8 cellular contexts compared by ENCODE assay signal in genomic region chr3:137792633-137793271, GRCh38. TPM values are rescaled to one million over a fixed set of nuclear protein-coding genes. Genes with fewer than 3 reads are reported as not detected.
DNase-seq lines count a peak whose midpoint lies in the region; ATAC-seq, FAIRE-seq and TF ChIP-seq lines count a peak whose summit lies in the region.

No MANE protein-coding gene starts in this region.

- no peak for FAIRE-seq in RCC 7860 (lab: Jason Lieb, UNC)

- H3K36me3 ChIP-seq in mesenchymal stem cell (ENCODE audit: control insufficient read depth in 1 of 2, insufficient read depth in 2 of 2, low read depth in 1 of 2, low read length in 2 of 2): no peaks in the 10 kb centered on the region

- no peak overlapping the region for H4K91ac ChIP-seq in mesenchymal stem cell (ENCODE audit: low read length)

- H3K27ac ChIP-seq in foreskin keratinocyte (no peak overlapping the region), mesenchymal stem cell (ENCODE audit: low read length, poor library complexity, severe bottlenecking) (no peak overlapping the region)

- no peak overlapping the region for H2BK120ac ChIP-seq in mesenchymal stem cell (ENCODE audit: low read depth, low read length)

- peak; percentile 67 for TF ChIP-seq CTCF in AG10803 (conservative IDR thresholded peaks at IDR 0.05; ENCODE audit: low read length)
- peak; percentile 45 for TF ChIP-seq CTCF in GM13976 (IDR thresholded peaks at IDR 0.05; ENCODE audit: borderline replicate concordance, control extremely low read depth, extremely low read depth, insufficient read depth, missing control alignments)
- TF ChIP-seq CTCF in foreskin keratinocyte (conservative IDR thresholded peaks at IDR 0.05): peak; percentile 66

- ATAC-seq in foreskin keratinocyte: peak; percentile 64
- ATAC-seq in activated T-helper 17 cell treated with anti-CD3 and anti-CD28 coated beads, Interleukin-2, amount 50 U/mL, for 72 hours (replicated peaks): no peak

- DNase-seq in AG10803 (ENCODE audit: low read depth) (peak; percentile 29), GM13976 (ENCODE audit: low spot score) (peak; percentile 18), RCC 7860 (ENCODE audit: low spot score) (peak; percentile 16), foreskin keratinocyte (no peak), mesenchymal stem cell (no peak), GF-D8 (lab: John Stamatoyannopoulos, UW) (no peak), SK-N-DZ (ENCODE audit: low spot score) (no peak)

- H2BK12ac ChIP-seq in mesenchymal stem cell (ENCODE audit: low read length in 2 of 2): no peak overlapping the region

- H3K23ac ChIP-seq in mesenchymal stem cell (ENCODE audit: low read length in 2 of 2): no peak overlapping the region

- no peak overlapping the region for H2AK5ac ChIP-seq in mesenchymal stem cell (ENCODE audit: low read length, severe bottlenecking)

- no peaks in the 10 kb centered on the region for H3K4me1 Mint-ChIP-seq in activated T-helper 17 cell treated with anti-CD3 and anti-CD28 coated beads, Interleukin-2, amount 50 U/mL, for 72 hours

- no peak overlapping the region for H2AFZ ChIP-seq in mesenchymal stem cell (ENCODE audit: low read depth, low read length)

- peaks cover 24% of the 10 kb centered on the region for H3K27me3 Mint-ChIP-seq in activated T-helper 17 cell treated with anti-CD3 and anti-CD28 coated beads, Interleukin-2, amount 50 U/mL, for 72 hours

- H3K9me3 ChIP-seq in mesenchymal stem cell (ENCODE audit: control insufficient read depth, low read length): no peaks in the 10 kb centered on the region

- H3K9me3 Mint-ChIP-seq in activated T-helper 17 cell treated with anti-CD3 and anti-CD28 coated beads, Interleukin-2, amount 50 U/mL, for 72 hours: no peaks in the 10 kb centered on the region

- H3K36me3 Mint-ChIP-seq in activated T-helper 17 cell treated with anti-CD3 and anti-CD28 coated beads, Interleukin-2, amount 50 U/mL, for 72 hours (ENCODE audit: low read depth): no peaks in the 10 kb centered on the region

- WGBS in mesenchymal stem cell: 4% methylated on average over 3 of the region's 3 CpGs

- in situ Hi-C loops in GM13976 (cut with MboI; ENCODE audit: low sequenced_read_pairs, unreplicated experiment): no loop called here

- H3K79me1 ChIP-seq in mesenchymal stem cell (replicated peaks; ENCODE audit: low read length, poor library complexity, severe bottlenecking): no peaks in the 10 kb centered on the region

- no peak overlapping the region for H4K8ac ChIP-seq in mesenchymal stem cell (ENCODE audit: low read length)

- no peak overlapping the region for H3K4me3 ChIP-seq in AG10803 (ENCODE audit: low read length)
- no peak overlapping the region for H3K4me3 ChIP-seq in mesenchymal stem cell (ENCODE audit: insufficient read depth in 1 of 2, low read depth in 1 of 2, low read length in 2 of 2)

- no peak overlapping the region for H3K4ac ChIP-seq in mesenchymal stem cell (ENCODE audit: low read depth in 1 of 2, low read length in 2 of 2)

- no peak overlapping the region for H3K27ac Mint-ChIP-seq in activated T-helper 17 cell treated with anti-CD3 and anti-CD28 coated beads, Interleukin-2, amount 50 U/mL, for 72 hours

- no peak overlapping the region for H2BK5ac ChIP-seq in mesenchymal stem cell (ENCODE audit: low read depth, low read length, poor library complexity, severe bottlenecking)

- H3K27me3 ChIP-seq in foreskin keratinocyte (peaks cover 2% of the 10 kb centered on the region), mesenchymal stem cell (ENCODE audit: control insufficient read depth in 1 of 2, insufficient read depth in 1 of 2, low read length in 2 of 2) (peaks cover 0 to 4% of the 10 kb centered on the region in 2 experiments)

- H2BK15ac ChIP-seq in mesenchymal stem cell (ENCODE audit: low read depth, poor library complexity, severe bottlenecking): no peak overlapping the region

- H3K14ac ChIP-seq in mesenchymal stem cell (ENCODE audit: low read length in 2 of 2): no peak overlapping the region

- H3K9ac ChIP-seq in mesenchymal stem cell (ENCODE audit: low read length): no peak overlapping the region

- H3K4me2 ChIP-seq in mesenchymal stem cell (ENCODE audit: low read length, poor library complexity, severe bottlenecking): no peak overlapping the region

- H3K18ac ChIP-seq in mesenchymal stem cell (ENCODE audit: low read depth in 1 of 2, low read length in 2 of 2): no peak overlapping the region

- no peak overlapping the region for H3K4me3 Mint-ChIP-seq in activated T-helper 17 cell treated with anti-CD3 and anti-CD28 coated beads, Interleukin-2, amount 50 U/mL, for 72 hours

- H3K4me1 ChIP-seq in foreskin keratinocyte (no peaks in the 10 kb centered on the region), mesenchymal stem cell (ENCODE audit: control insufficient read depth, insufficient read depth, low read depth, low read length) (no peaks in the 10 kb centered on the region)

RNA-seq across cellular contexts. Expression of gene SOX14, which starts 28.6 kb away (rescaled TPM):
- total RNA-seq in foreskin keratinocyte: not detected in 2 replicates
- polyA plus RNA-seq in foreskin keratinocyte: not detected in 2 replicates
- polyA plus RNA-seq in mesenchymal stem cell (2013, experiment 1 of 2): not detected
- not detected for polyA plus RNA-seq in mesenchymal stem cell (2013, experiment 2 of 2)
- polyA plus RNA-seq in SK-N-DZ (2014; cell fraction: cytosol; rRNA removed): not detected in 2 replicates
- not detected in 2 replicates for polyA plus RNA-seq in SK-N-DZ (2014; cell fraction: nucleus; rRNA removed)
- not detected for total RNA-seq in activated T-helper 17 cell treated with anti-CD3 and anti-CD28 coated beads, Interleukin-2, amount 50 U/mL, for 72 hours

Comparison
In these comparisons a context has a peak if more than half of its experiments do, and no peak if none do; other contexts are left out.
1. DNase-seq: peak in AG10803 (single experiment), GM13976 (single experiment) and RCC 7860 (single experiment); none in foreskin keratinocyte (0 of 2), mesenchymal stem cell (single experiment), GF-D8 (single experiment) and SK-N-DZ (single experiment).
2. Peak in every context shown above with its lines, with median percentiles within 50 percentile points of each other: CTCF ChIP-seq.